35 cellular contexts compared by ENCODE assay signal in the genomic region with DNA sequence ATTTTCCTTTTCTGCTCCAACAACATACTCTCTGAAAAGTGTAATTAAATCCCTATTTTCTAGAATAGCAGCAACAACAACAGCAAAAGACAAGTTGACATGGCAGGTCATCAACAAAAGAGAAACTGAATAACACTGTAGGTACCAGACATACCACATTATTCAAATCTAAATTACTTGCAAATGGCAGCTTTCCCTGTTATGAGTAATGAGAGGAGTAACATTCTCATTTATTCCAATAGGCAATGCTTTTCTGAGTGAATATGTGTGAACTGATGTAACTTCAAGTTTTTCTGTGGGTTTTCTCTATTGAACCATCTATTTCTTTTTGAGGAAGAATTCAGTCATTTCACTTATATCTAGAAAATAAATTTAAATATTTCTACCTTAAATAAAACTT.
"Had no signal": no experiment of that assay in that cellular context is flagged by ENCODE, and none has a peak within 500 bp of the region (broad histone marks: within the 10 kb centered on the region; RNA-seq: fewer than 3 reads in every experiment).

No MANE protein-coding gene starts in this region.

- H3K9me3 ChIP-seq: MG63 had no signal

- H3K4me3 ChIP-seq: MG63 had no signal

- H3K36me3 ChIP-seq: MG63 had no signal

- DNase-seq: Karpas-422, Kasumi-1, MG63, MM.1S, MV-4-11, NCI-H1048, NCI-H1092, NCI-H1092 treated with DMSO at 0.1 percent for 48 hours, NCI-H1105, NCI-H1105 treated with DMSO at 0.1 percent for 48 hours, NCI-H1417, NCI-H1417 treated with DMSO at 0.1 percent for 48 hours, NCI-H1436, NCI-H1436 treated with DMSO at 0.1 percent for 48 hours, NCI-H146, NCI-H1694, NCI-H1694 treated with DMSO at 0.1 percent for 48 hours, NCI-H187, NCI-H187 treated with DMSO at 0.1 percent for 48 hours, NCI-H1930, NCI-H2029, NCI-H2029 treated with DMSO at 0.1 percent for 48 hours, NCI-H2081, NCI-H2081 treated with DMSO at 0.1 percent for 48 hours, NCI-H2107, NCI-H2171, NCI-H2171 treated with DMSO at 0.1 percent for 48 hours, NCI-H2227 treated with DMSO at 0.1 percent for 48 hours, NCI-H226, NCI-H345, NCI-H446, NCI-H446 treated with DMSO at 0.1 percent for 48 hours, NCI-H510A, NCI-H510A treated with DMSO at 0.1 percent for 48 hours had no signal

- H3K27ac ChIP-seq: KMS-11 had no signal
